8 cellular contexts compared by ENCODE assay signal in genomic region chr11:65095974-65096806, GRCh38. TPM values are rescaled to one million over a fixed set of nuclear protein-coding genes. Genes with fewer than 3 reads are reported as not detected.
DNase-seq lines count a peak whose midpoint lies in the region; ATAC-seq and TF ChIP-seq lines count a peak whose summit lies in the region.

VPS51 (plus strand) TSS chr11:65096214; CDS start chr11:65096251, 37 bp downstream.

- 0 to 1% methylated on average over 44 to 49 of the region's 52 CpGs for WGBS in lower leg skin, 2 donors

- CTCF ChIA-PET in activated CD4-positive, alpha-beta memory T cell treated with anti-CD3 and anti-CD28 coated beads, Interleukin-2, amount 10 ng/mL, durations not matched to agents 7 days and 5 days (lab: Charles Lee): interaction anchor here (1.1 to 6.8 kb wide), 6 partner anchors 13 to 82 kb away, joined by 3 to 89 read pairs (median 4); partner anchors contain the start of genes ARL2, FAU, MRPL49 and TM7SF2

- ATAC-seq in GM19395 (IDR thresholded peaks at IDR 0.05; ENCODE audit: unreplicated experiment) (peak; percentile 91), HG03565 (IDR thresholded peaks at IDR 0.05; ENCODE audit: unreplicated experiment) (peak; percentile 64)

- H3K27me3 Mint-ChIP-seq in activated CD4-positive, alpha-beta memory T cell treated with anti-CD3 and anti-CD28 coated beads, Interleukin-2, amount 10 ng/mL, durations not matched to agents 7 days and 5 days: no peaks in the 10 kb centered on the region

- H3K4me3 ChIP-seq in lower leg skin (ENCODE audit: low read depth, poor library complexity, severe bottlenecking): peak within 1 kb of the TSS; percentile 79

- peak within 1 kb of the TSS; percentile 97 for H3K4me3 Mint-ChIP-seq in activated CD4-positive, alpha-beta memory T cell treated with anti-CD3 and anti-CD28 coated beads, Interleukin-2, amount 10 ng/mL, durations not matched to agents 7 days and 5 days

- peaks cover 25% of the 10 kb centered on the region for H3K4me1 Mint-ChIP-seq in activated CD4-positive, alpha-beta memory T cell treated with anti-CD3 and anti-CD28 coated beads, Interleukin-2, amount 10 ng/mL, durations not matched to agents 7 days and 5 days

- H3K27ac Mint-ChIP-seq in activated CD4-positive, alpha-beta memory T cell treated with anti-CD3 and anti-CD28 coated beads, Interleukin-2, amount 10 ng/mL, durations not matched to agents 7 days and 5 days: peak within 1 kb of the TSS; percentile 96

- POLR2A ChIA-PET in activated CD4-positive, alpha-beta memory T cell treated with anti-CD3 and anti-CD28 coated beads, Interleukin-2, amount 10 ng/mL, durations not matched to agents 7 days and 5 days (lab: Charles Lee): interaction anchor here (0.8 to 6.2 kb wide), 25 partner anchors 9 to 517 kb away, joined by 3 to 83 read pairs (median 5); partner anchors contain the start of genes ARL2, CAPN1, CDCA5 and FAU

- intact Hi-C loops in lower leg skin (cut with DNase I; ENCODE audit: low total_unique reads): no loop called here

- no peaks in the 10 kb centered on the region for H3K9me3 Mint-ChIP-seq in activated CD4-positive, alpha-beta memory T cell treated with anti-CD3 and anti-CD28 coated beads, Interleukin-2, amount 10 ng/mL, durations not matched to agents 7 days and 5 days

- TF ChIP-seq POLR2A in lower leg skin (IDR thresholded peaks at IDR 0.05): no peak

- TF ChIP-seq CTCF in lower leg skin (IDR thresholded peaks at IDR 0.05): no peak

- DNase-seq in C1 segment of cervical spinal cord (lab: John Stamatoyannopoulos, UW): peak; percentile 21 to 88 (median 78)
- peak; percentile 93 for DNase-seq in NCI-H82 (lab: John Stamatoyannopoulos, UW)
- peak; percentile 91 for DNase-seq in activated CD4-positive, alpha-beta memory T cell treated with anti-CD3 and anti-CD28 coated beads, Interleukin-2, amount 10 ng/mL, durations not matched to agents 7 days and 5 days
- DNase-seq in ecto neural progenitor cell (ENCODE audit: low spot score): peak; percentile 92
- peak; percentile 86 to 97 for DNase-seq in lower leg skin (ENCODE audit: low spot score in 2 of 2)
- DNase-seq in stimulated activated CD4-positive, alpha-beta T cell treated with anti-CD3 and anti-CD28 coated beads, Interleukin-4, amount 100 ng/mL, for 4 hours: peak; percentile 74 to 82

- peaks cover 10% of the 10 kb centered on the region for H3K36me3 Mint-ChIP-seq in activated CD4-positive, alpha-beta memory T cell treated with anti-CD3 and anti-CD28 coated beads, Interleukin-2, amount 10 ng/mL, durations not matched to agents 7 days and 5 days (ENCODE audit: low read depth)

RNA-seq across cellular contexts. Expression of gene VPS51, which starts in this region (rescaled TPM):
- total RNA-seq in activated CD4-positive, alpha-beta memory T cell treated with anti-CD3 and anti-CD28 coated beads, Interleukin-2, amount 10 ng/mL, durations not matched to agents 7 days and 5 days: 100 to 1,000 TPM; 117 to 123 TPM
- total RNA-seq in lower leg skin: 100 to 1,000 TPM; 373 to 932 (median 648) TPM

Comparison
In these comparisons a context has a peak if more than half of its experiments do, and no peak if none do; other contexts are left out.
1. Peak in every context shown above with its lines: DNase-seq, ATAC-seq and H3K4me3 ChIP-seq.